In genomic region chr1:5416518-5416917, GRCh38 we compare ENCODE assay signal across 39 cellular contexts.
"Had no signal": no experiment of that assay in that cellular context is flagged by ENCODE, and none has a peak within 500 bp of the region (broad histone marks: within the 10 kb centered on the region; RNA-seq: fewer than 3 reads in every experiment).

No MANE protein-coding gene starts in this region.

- ATAC-seq: activated naive CD4-positive, alpha-beta T cell treated with anti-CD3 and anti-CD28 coated beads, Interleukin-2, amount 50 U/mL, for 72 hours; activated naive CD8-positive, alpha-beta T cell treated with anti-CD3 and anti-CD28 coated beads, Interleukin-2, amount 50 U/mL, for 24 hours; activated T-cell treated with anti-CD3 and anti-CD28 coated beads, Interleukin-2, amount 50 U/mL, for 4 hours; activated T-cell treated with anti-CD3 and anti-CD28 coated beads, Interleukin-2, amount 50 U/mL, for 72 hours; activated T-helper 17 cell treated with anti-CD3 and anti-CD28 coated beads, Interleukin-2, amount 50 U/mL, for 72 hours; body of pancreas had no signal

- H3K27me3 ChIP-seq: adrenal gland, ascending aorta, body of pancreas, brain microvascular endothelial cell, breast epithelium, cardiac muscle cell had no signal

- H3K36me3 Mint-ChIP-seq: activated naive CD4-positive, alpha-beta T cell treated with anti-CD3 and anti-CD28 coated beads, Interleukin-2, amount 10 ng/mL, durations not matched to agents 7 days and 5 days; activated naive CD4-positive, alpha-beta T cell treated with anti-CD3 and anti-CD28 coated beads, Interleukin-2, amount 50 U/mL, for 24 hours; activated naive CD4-positive, alpha-beta T cell treated with anti-CD3 and anti-CD28 coated beads, Interleukin-2, amount 50 U/mL, for 72 hours; activated naive CD8-positive, alpha-beta T cell; activated naive CD8-positive, alpha-beta T cell treated with anti-CD3 and anti-CD28 coated beads for 36 hours; activated naive CD8-positive, alpha-beta T cell treated with anti-CD3 and anti-CD28 coated beads, Interleukin-2, amount 10 ng/mL, durations not matched to agents 7 days and 5 days; brain had no signal

- H3K27me3 Mint-ChIP-seq: activated naive CD4-positive, alpha-beta T cell treated with anti-CD3 and anti-CD28 coated beads, Interleukin-2, amount 50 U/mL, for 24 hours; activated naive CD8-positive, alpha-beta T cell; activated naive CD8-positive, alpha-beta T cell treated with anti-CD3 and anti-CD28 coated beads for 36 hours; activated naive CD8-positive, alpha-beta T cell treated with anti-CD3 and anti-CD28 coated beads, Interleukin-2, amount 10 ng/mL, durations not matched to agents 7 days and 5 days; activated naive CD8-positive, alpha-beta T cell treated with anti-CD3 and anti-CD28 coated beads, Interleukin-2, amount 50 U/mL, for 24 hours; activated T-cell treated with anti-CD3 and anti-CD28 coated beads, Interleukin-2, amount 50 U/mL, for 24 hours; activated T-helper 17 cell treated with anti-CD3 and anti-CD28 coated beads, Interleukin-2, amount 50 U/mL, for 72 hours had no signal

- H3K4me3 Mint-ChIP-seq: activated naive CD4-positive, alpha-beta T cell treated with anti-CD3 and anti-CD28 coated beads for 36 hours; activated naive CD4-positive, alpha-beta T cell treated with anti-CD3 and anti-CD28 coated beads, Interleukin-2, amount 10 ng/mL, durations not matched to agents 7 days and 5 days; activated naive CD4-positive, alpha-beta T cell treated with anti-CD3 and anti-CD28 coated beads, Interleukin-2, amount 50 U/mL, for 24 hours; activated naive CD8-positive, alpha-beta T cell; activated naive CD8-positive, alpha-beta T cell treated with anti-CD3 and anti-CD28 coated beads for 36 hours; activated naive CD8-positive, alpha-beta T cell treated with anti-CD3 and anti-CD28 coated beads, Interleukin-2, amount 10 ng/mL, durations not matched to agents 7 days and 5 days; activated naive CD8-positive, alpha-beta T cell treated with anti-CD3 and anti-CD28 coated beads, Interleukin-2, amount 50 U/mL, for 24 hours; activated T-cell treated with anti-CD3 and anti-CD28 coated beads, Interleukin-2, amount 50 U/mL, for 24 hours; activated T-cell treated with anti-CD3 and anti-CD28 coated beads, Interleukin-2, amount 50 U/mL, for 4 hours; activated T-cell treated with anti-CD3 and anti-CD28 coated beads, Interleukin-2, amount 50 U/mL, for 72 hours; activated T-helper 1 cell treated with anti-CD3 and anti-CD28 coated beads, Interleukin-12 subunit alpha, Interleukin-12 subunit beta, Interleukin-2, Interleukin-4 antibody, amounts not matched to agents 30 ng/mL and 10 ng/mL and 1 ng/mL, durations not matched to agents 14 hours and 24 hours and 36 hours; activated T-helper 17 cell treated with anti-CD3 and anti-CD28 coated beads, Interleukin-2, amount 50 U/mL, for 72 hours; brain; central memory CD8-positive, alpha-beta T cell had no signal

- H3K27ac Mint-ChIP-seq: activated naive CD4-positive, alpha-beta T cell treated with anti-CD3 and anti-CD28 coated beads for 36 hours; activated naive CD4-positive, alpha-beta T cell treated with anti-CD3 and anti-CD28 coated beads, Interleukin-2, amount 50 U/mL, for 72 hours; activated naive CD8-positive, alpha-beta T cell treated with anti-CD3 and anti-CD28 coated beads for 36 hours; activated naive CD8-positive, alpha-beta T cell treated with anti-CD3 and anti-CD28 coated beads, Interleukin-2, amount 10 ng/mL, durations not matched to agents 7 days and 5 days; activated naive CD8-positive, alpha-beta T cell treated with anti-CD3 and anti-CD28 coated beads, Interleukin-2, amount 50 U/mL, for 24 hours; activated T-cell treated with anti-CD3 and anti-CD28 coated beads, Interleukin-2, amount 50 U/mL, for 24 hours; activated T-cell treated with anti-CD3 and anti-CD28 coated beads, Interleukin-2, amount 50 U/mL, for 72 hours; activated T-helper 1 cell treated with anti-CD3 and anti-CD28 coated beads, Interleukin-12 subunit alpha, Interleukin-12 subunit beta, Interleukin-2, Interleukin-4 antibody, amounts not matched to agents 30 ng/mL and 10 ng/mL and 1 ng/mL, durations not matched to agents 14 hours and 24 hours and 36 hours; activated T-helper 17 cell treated with anti-CD3 and anti-CD28 coated beads, Interleukin-2, amount 50 U/mL, for 72 hours; activated T-helper 2 cell treated with anti-CD3 and anti-CD28 coated beads, Interferon-gamma antibody, Interleukin-2, Interleukin-4, amounts not matched to agents 10 μg/mL and 5 μg/mL and 100 μg/mL, durations not matched to agents 14 hours and 24 hours and 36 hours had no signal

- H3K36me3 ChIP-seq: adrenal gland, ascending aorta, brain microvascular endothelial cell, breast epithelium, cardiac muscle cell had no signal

- H3K4me1 ChIP-seq: adrenal gland, ascending aorta, body of pancreas, breast epithelium had no signal

- FAIRE-seq: astrocyte, bronchial epithelial cell had no signal

- H3K27ac ChIP-seq: adrenal gland, ascending aorta, body of pancreas, brain microvascular endothelial cell, breast epithelium, cardiac muscle cell had no signal

- H3K4me3 ChIP-seq: adrenal gland, ascending aorta, body of pancreas, breast epithelium, cardiac muscle cell had no signal

- DNase-seq: activated effector memory CD4-positive, alpha-beta T cell treated with anti-CD3 and anti-CD28 coated beads, Interleukin-2, amount 50 U/mL, for 16 hours; activated effector memory CD4-positive, alpha-beta T cell treated with Interleukin-2 at 50 U/mL for 16 hours; activated gamma-delta T cell; activated gamma-delta T cell treated with Interleukin-2 at 50 U/mL for 16 hours; activated naive CD4-positive, alpha-beta T cell treated with anti-CD3 and anti-CD28 coated beads for 36 hours; activated naive CD4-positive, alpha-beta T cell treated with anti-CD3 and anti-CD28 coated beads, Interleukin-2, amount 10 ng/mL, durations not matched to agents 7 days and 5 days; activated naive CD4-positive, alpha-beta T cell treated with anti-CD3 and anti-CD28 coated beads, Interleukin-2, amount 50 U/mL, for 16 hours; activated naive CD4-positive, alpha-beta T cell treated with Interleukin-2 at 50 U/mL for 16 hours; activated naive CD8-positive, alpha-beta T cell treated with anti-CD3 and anti-CD28 coated beads for 36 hours; activated naive CD8-positive, alpha-beta T cell treated with anti-CD3 and anti-CD28 coated beads, Interleukin-2, amount 10 ng/mL, durations not matched to agents 7 days and 5 days; activated naive CD8-positive, alpha-beta T cell treated with anti-CD3 and anti-CD28 coated beads, Interleukin-2, amount 50 U/mL, for 24 hours; activated T-cell treated with anti-CD3 and anti-CD28 coated beads, Interleukin-2, amount 50 U/mL, for 1 hour; activated T-cell treated with anti-CD3 and anti-CD28 coated beads, Interleukin-2, amount 50 U/mL, for 24 hours; activated T-cell treated with anti-CD3 and anti-CD28 coated beads, Interleukin-2, amount 50 U/mL, for 4 hours; activated T-cell treated with anti-CD3 and anti-CD28 coated beads, Interleukin-2, amount 50 U/mL, for 48 hours; activated T-cell treated with anti-CD3 and anti-CD28 coated beads, Interleukin-2, amount 50 U/mL, for 72 hours; adrenal gland; amniotic stem cell; amygdala; anterior cingulate cortex; aorta; body of pancreas; brain microvascular endothelial cell; caudate nucleus; central memory CD4-positive, alpha-beta T cell; cerebellar nuclear complex had no signal

- H3K4me1 Mint-ChIP-seq: activated naive CD8-positive, alpha-beta T cell treated with anti-CD3 and anti-CD28 coated beads, Interleukin-2, amount 10 ng/mL, durations not matched to agents 7 days and 5 days; activated naive CD8-positive, alpha-beta T cell treated with anti-CD3 and anti-CD28 coated beads, Interleukin-2, amount 50 U/mL, for 24 hours; activated T-helper 17 cell treated with anti-CD3 and anti-CD28 coated beads, Interleukin-2, amount 50 U/mL, for 72 hours had no signal

- H3K9me3 ChIP-seq: adrenal gland, ascending aorta, body of pancreas, breast epithelium had no signal

- H3K9me3 Mint-ChIP-seq: activated naive CD4-positive, alpha-beta T cell treated with anti-CD3 and anti-CD28 coated beads for 36 hours; activated naive CD4-positive, alpha-beta T cell treated with anti-CD3 and anti-CD28 coated beads, Interleukin-2, amount 10 ng/mL, durations not matched to agents 7 days and 5 days; activated naive CD4-positive, alpha-beta T cell treated with anti-CD3 and anti-CD28 coated beads, Interleukin-2, amount 50 U/mL, for 24 hours; activated naive CD4-positive, alpha-beta T cell treated with anti-CD3 and anti-CD28 coated beads, Interleukin-2, amount 50 U/mL, for 72 hours; activated naive CD8-positive, alpha-beta T cell treated with anti-CD3 and anti-CD28 coated beads for 36 hours; activated naive CD8-positive, alpha-beta T cell treated with anti-CD3 and anti-CD28 coated beads, Interleukin-2, amount 10 ng/mL, durations not matched to agents 7 days and 5 days; activated naive CD8-positive, alpha-beta T cell treated with anti-CD3 and anti-CD28 coated beads, Interleukin-2, amount 50 U/mL, for 24 hours; activated T-cell treated with anti-CD3 and anti-CD28 coated beads, Interleukin-2, amount 50 U/mL, for 24 hours; activated T-cell treated with anti-CD3 and anti-CD28 coated beads, Interleukin-2, amount 50 U/mL, for 4 hours; activated T-cell treated with anti-CD3 and anti-CD28 coated beads, Interleukin-2, amount 50 U/mL, for 72 hours; activated T-helper 1 cell treated with anti-CD3 and anti-CD28 coated beads, Interleukin-12 subunit alpha, Interleukin-12 subunit beta, Interleukin-2, Interleukin-4 antibody, amounts not matched to agents 30 ng/mL and 10 ng/mL and 1 ng/mL, durations not matched to agents 14 hours and 24 hours and 36 hours; activated T-helper 17 cell treated with anti-CD3 and anti-CD28 coated beads, Interleukin-2, amount 50 U/mL, for 72 hours; activated T-helper 2 cell treated with anti-CD3 and anti-CD28 coated beads, Interferon-gamma antibody, Interleukin-2, Interleukin-4, amounts not matched to agents 10 μg/mL and 5 μg/mL and 100 μg/mL, durations not matched to agents 14 hours and 24 hours and 36 hours; central memory CD8-positive, alpha-beta T cell had no signal
